Comparison of ENCODE assay signal across 18 cellular contexts in the genomic region with DNA sequence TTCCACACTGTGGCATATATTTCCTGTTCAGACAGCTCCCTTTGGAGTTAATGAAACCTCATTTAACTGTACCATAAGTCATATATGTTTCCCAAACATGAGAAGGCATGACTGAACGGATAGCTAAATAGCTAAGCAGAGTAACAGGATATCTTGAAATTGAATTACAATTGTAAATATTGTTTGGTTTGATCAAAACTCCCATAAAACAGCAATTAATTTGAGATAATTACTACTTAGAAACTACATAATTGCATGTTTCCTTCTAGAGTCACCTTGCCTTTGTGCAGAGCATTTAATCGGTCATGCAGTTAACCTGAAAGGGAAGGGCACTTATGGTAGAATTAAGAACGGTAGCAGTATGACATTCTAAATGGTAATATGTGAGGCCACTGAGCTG.
"Had no signal": no experiment of that assay in that cellular context is flagged by ENCODE, and none has a peak within 500 bp of the region (broad histone marks: within the 10 kb centered on the region; RNA-seq: fewer than 3 reads in every experiment).

No MANE protein-coding gene starts in this region.

- H3K27ac ChIP-seq: adrenal gland, esophagus muscularis mucosa, heart right ventricle, neural progenitor cell, tibial artery had no signal

- H3K27me3 ChIP-seq: adrenal gland, esophagus muscularis mucosa, neural progenitor cell, tibial artery had no signal

- FAIRE-seq: TTC549 had no signal

- H3K9me3 ChIP-seq: adrenal gland, esophagus muscularis mucosa, heart right ventricle, tibial artery had no signal

- DNase-seq: activated CD4-positive, alpha-beta T cell treated with anti-CD3 and anti-CD28 coated beads, Interleukin-2, amount 50 U/mL, for 4 hours; activated gamma-delta T cell treated with Interleukin-2 at 50 U/mL for 16 hours; activated T-cell treated with anti-CD3 and anti-CD28 coated beads, Interleukin-2, amount 50 U/mL, for 72 hours; adrenal gland; effector CD8-positive, alpha-beta T cell; heart right ventricle; kidney glomerular epithelial cell; mesenchymal stem cell; naive thymus-derived CD4-positive, alpha-beta T cell; stimulated activated CD4-positive, alpha-beta T cell treated with anti-CD3 and anti-CD28 coated beads, Interleukin-12 subunit alpha, Interleukin-12 subunit beta, amount 100 ng/mL, for 4 hours; stimulated activated CD4-positive, alpha-beta T cell treated with anti-CD3 and anti-CD28 coated beads, Interleukin-1b, Interleukin-23, amount 100 ng/mL, for 48 hours; stimulated activated naive CD8-positive, alpha-beta T cell treated with anti-CD3 and anti-CD28 coated beads, Interleukin-15, Interleukin-2, amounts not matched to agents 100 U/mL and 50 U/mL, for 24 hours; substantia nigra; tibial artery had no signal

- ATAC-seq: activated naive CD4-positive, alpha-beta T cell treated with anti-CD3 and anti-CD28 coated beads, Interleukin-2, amount 50 U/mL, for 72 hours; activated T-cell treated with anti-CD3 and anti-CD28 coated beads, Interleukin-2, amount 50 U/mL, for 72 hours; heart right ventricle; naive thymus-derived CD4-positive, alpha-beta T cell; stimulated activated naive CD8-positive, alpha-beta T cell treated with anti-CD3 and anti-CD28 coated beads, Interleukin-15, Interleukin-2, amounts not matched to agents 100 U/mL and 50 U/mL, for 24 hours had no signal

- H3K36me3 ChIP-seq: adrenal gland, esophagus muscularis mucosa, heart right ventricle, neural progenitor cell, tibial artery had no signal

- H3K4me1 ChIP-seq: adrenal gland, esophagus muscularis mucosa, heart right ventricle, neural progenitor cell, tibial artery had no signal

- H3K4me3 ChIP-seq: adrenal gland, esophagus muscularis mucosa, heart right ventricle, neural progenitor cell, tibial artery had no signal
